In genomic region chr22:50148991-50149721, GRCh38 we compare ENCODE assay signal across 8 cellular contexts. TPM values are rescaled to one million over a fixed set of nuclear protein-coding genes. Genes with fewer than 3 reads are reported as not detected.
A peak's percentile ranks its signal among the peaks of the same experiment; 100 is the strongest.
DNase-seq lines count a peak whose midpoint lies in the region; ATAC-seq and TF ChIP-seq lines count a peak whose summit lies in the region.

No MANE protein-coding gene starts in this region.

- H3K4me1 ChIP-seq in Loucy (ENCODE audit: insufficient read depth, low read length, poor library complexity, severe bottlenecking) (no peaks in the 10 kb centered on the region), ascending aorta (no peaks in the 10 kb centered on the region), iPS DF 6.9 (ENCODE audit: control insufficient read depth, insufficient read depth, low read length) (no peaks in the 10 kb centered on the region; the same call in 1 of the 2 replicates)

- H3K9ac ChIP-seq in Loucy (ENCODE audit: low read depth, low read length, poor library complexity, severe bottlenecking): no peak overlapping the region

- H3K36me3 ChIP-seq in Loucy (ENCODE audit: insufficient read depth, low read length) (no peaks in the 10 kb centered on the region), ascending aorta (no peaks in the 10 kb centered on the region), iPS DF 6.9 (ENCODE audit: control insufficient read depth, insufficient read depth, low read length) (no peaks in the 10 kb centered on the region)

- WGBS in iPS DF 6.9 (ENCODE audit: insufficient coverage, insufficient read length): no CpG with 5 or more reads among the region's 22 CpGs

- peak; percentile 99 for TF ChIP-seq CTCF in GM12864 (IDR thresholded peaks at IDR 0.05; ENCODE audit: low read depth, low read length, missing control alignments)
- peak; percentile 90 for TF ChIP-seq CTCF in Loucy (conservative IDR thresholded peaks at IDR 0.05; ENCODE audit: low read length)
- peak; percentile 8 to 65 (median 37) for TF ChIP-seq CTCF in ascending aorta (IDR thresholded peaks at IDR 0.05)

- H2AFZ ChIP-seq in Loucy (ENCODE audit: low read length): no peak overlapping the region

- H3K4me2 ChIP-seq in Loucy (ENCODE audit: low read depth, low read length, poor library complexity, severe bottlenecking): no peak overlapping the region

- no peaks in the 10 kb centered on the region for H4K20me1 ChIP-seq in Loucy (ENCODE audit: insufficient read depth, low read length, poor library complexity, severe bottlenecking)

- H3K4me3 ChIP-seq in GM12864 (ENCODE audit: low read depth, low read length) (no peak overlapping the region), Loucy (ENCODE audit: low read length, poor library complexity, severe bottlenecking) (no peak overlapping the region), ascending aorta (no peak overlapping the region), iPS DF 6.9 (ENCODE audit: low read length) (no peak overlapping the region)

- ATAC-seq in HG03460 (IDR thresholded peaks at IDR 0.05; ENCODE audit: unreplicated experiment): no peak
- no peak for ATAC-seq in HG02588 (IDR thresholded peaks at IDR 0.05; ENCODE audit: unreplicated experiment)

- H3K9me2 ChIP-seq in Loucy (replicated peaks; ENCODE audit: low read depth, low read length): no peaks in the 10 kb centered on the region

- no peaks in the 10 kb centered on the region for H3F3A ChIP-seq in Loucy (ENCODE audit: low read depth)

- intact Hi-C loops in ascending aorta (cut with DNase I): no loop called here

- H3K27ac ChIP-seq in ascending aorta (no peak overlapping the region), iPS DF 6.9 (ENCODE audit: low read length) (no peak overlapping the region)

- DNase-seq in GM12864 (ENCODE audit: low read depth): peak; percentile 31
- DNase-seq in T-helper 2 cell: peak; percentile 52 to 82 (median 53)
- no peak for DNase-seq in ascending aorta (ENCODE audit: low spot score in 2 of 2)
- DNase-seq in iPS DF 6.9 (ENCODE audit: low read depth, low spot score): peak; percentile 39
- peak; percentile 72 for DNase-seq in stimulated activated CD4-positive, alpha-beta T cell treated with anti-CD3 and anti-CD28 coated beads, Interleukin-1b, Interleukin-23, amount 100 ng/mL, for 48 hours

- H3K27me3 ChIP-seq in Loucy (ENCODE audit: insufficient read depth, low read length, poor library complexity, severe bottlenecking): no peaks in the 10 kb centered on the region
- H3K27me3 ChIP-seq in ascending aorta: peaks cover 4% of the 10 kb centered on the region
- no peaks in the 10 kb centered on the region for H3K27me3 ChIP-seq in iPS DF 6.9 (ENCODE audit: control insufficient read depth, insufficient read depth, low read length)

- no peaks in the 10 kb centered on the region for H3K79me2 ChIP-seq in Loucy (ENCODE audit: insufficient read depth, low read length)

- H3K9me3 ChIP-seq in Loucy (ENCODE audit: insufficient read depth, low read depth, low read length) (no peaks in the 10 kb centered on the region), ascending aorta (no peaks in the 10 kb centered on the region), iPS DF 6.9 (ENCODE audit: control insufficient read depth, insufficient read depth, low read length) (no peaks in the 10 kb centered on the region)

RNA-seq across cellular contexts. Expression of gene PANX2, which starts 21.4 kb away (rescaled TPM):
- total RNA-seq in ascending aorta: 0.32 TPM

RNA-seq across cellular contexts. Expression of gene TRABD, which starts 36.6 kb away (rescaled TPM):
- total RNA-seq in ascending aorta: 91.4 TPM

RNA-seq across cellular contexts. Expression of gene SELENOO, which starts 51.7 kb away (rescaled TPM):
- total RNA-seq in ascending aorta: 41.7 TPM

RNA-seq across cellular contexts. Expression of gene MOV10L1, which starts 59.4 kb away (rescaled TPM):
- not detected for total RNA-seq in ascending aorta

Comparison
In these comparisons a context has a peak if more than half of its experiments do, and no peak if none do; other contexts are left out.
1. DNase-seq: peak in GM12864 (single experiment), T-helper 2 cell (5 of 5), iPS DF 6.9 (single experiment) and stimulated activated CD4-positive, alpha-beta T cell treated with anti-CD3 and anti-CD28 coated beads, Interleukin-1b, Interleukin-23, amount 100 ng/mL, for 48 hours (single experiment); none in ascending aorta (0 of 2).
2. CTCF ChIP-seq: peak in every context shown above with its lines; median percentile 99 in GM12864; 90 in Loucy; 37 in ascending aorta.